21 cellular contexts compared by ENCODE assay signal in genomic region chr3:39506863-39507262, GRCh38. TPM values are rescaled to one million over a fixed set of nuclear protein-coding genes. Genes with fewer than 3 reads are reported as not detected.
"Had no signal": no experiment of that assay in that cellular context is flagged by ENCODE, and none has a peak within 500 bp of the region (broad histone marks: within the 10 kb centered on the region; RNA-seq: fewer than 3 reads in every experiment).

No MANE protein-coding gene starts in this region.

- H3K27ac ChIP-seq: cardiac muscle cell, esophagus muscularis mucosa, foreskin keratinocyte, prostate gland, suprapubic skin had no signal

- H3K4me1 Mint-ChIP-seq: immature natural killer cell, nephron progenitor cell had no signal

- H3K4me3 ChIP-seq: cardiac muscle cell, esophagus muscularis mucosa, prostate gland, suprapubic skin had no signal

- FAIRE-seq: astrocyte, colon, small intestine had no signal

- H3K9me3 ChIP-seq: esophagus muscularis mucosa, prostate gland, suprapubic skin had no signal

- DNase-seq: activated CD4-positive, CD25-positive, alpha-beta regulatory T cell treated with anti-CD3 and anti-CD28 coated beads, Interleukin-2, amount 50 U/mL, for 72 hours; activated naive CD4-positive, alpha-beta T cell; activated T-cell treated with anti-CD3 and anti-CD28 coated beads for 4 hours; foreskin keratinocyte; head of caudate nucleus; immature natural killer cell; nephron progenitor cell; right cardiac atrium; small intestine; stimulated activated CD4-positive, alpha-beta T cell treated with anti-CD3 and anti-CD28 coated beads, Interleukin-4, amount 100 ng/mL, for 24 hours; stimulated activated naive CD4-positive, alpha-beta T cell treated with Interleukin-2 at 50 U/mL for 16 hours had no signal

- H3K36me3 Mint-ChIP-seq: type B pancreatic cell had no signal

- H3K27me3 ChIP-seq: cardiac muscle cell had no signal

- H3K9me3 Mint-ChIP-seq: immature natural killer cell, nephron progenitor cell, type B pancreatic cell had no signal

- H3K36me3 ChIP-seq: cardiac muscle cell, esophagus muscularis mucosa, prostate gland, suprapubic skin had no signal

- H3K27ac Mint-ChIP-seq: immature natural killer cell, nephron progenitor cell, type B pancreatic cell had no signal

- H3K4me3 Mint-ChIP-seq: immature natural killer cell, nephron progenitor cell, type B pancreatic cell had no signal

- H3K4me1 ChIP-seq: foreskin keratinocyte, prostate gland, suprapubic skin had no signal

- ATAC-seq: foreskin keratinocyte had no signal

RNA-seq across cellular contexts. Expression of gene MOBP, which starts 39.4 kb away (rescaled TPM):
- total RNA-seq: cardiac muscle cell; esophagus muscularis mucosa; foreskin keratinocyte; liver; mesenteric fat pad; suprapubic skin; T-helper 1 cell treated with Interleukin-12 subunit alpha and Interleukin-12 subunit beta and Interleukin-4 antibody, amounts not matched to agents 30 ng/mL and 1 ng/mL, for 36 hours had no signal
- polyA plus RNA-seq: cardiac muscle cell, foreskin keratinocyte, immature natural killer cell, liver had no signal
